8 cellular contexts compared by ENCODE assay signal in the genomic region with DNA sequence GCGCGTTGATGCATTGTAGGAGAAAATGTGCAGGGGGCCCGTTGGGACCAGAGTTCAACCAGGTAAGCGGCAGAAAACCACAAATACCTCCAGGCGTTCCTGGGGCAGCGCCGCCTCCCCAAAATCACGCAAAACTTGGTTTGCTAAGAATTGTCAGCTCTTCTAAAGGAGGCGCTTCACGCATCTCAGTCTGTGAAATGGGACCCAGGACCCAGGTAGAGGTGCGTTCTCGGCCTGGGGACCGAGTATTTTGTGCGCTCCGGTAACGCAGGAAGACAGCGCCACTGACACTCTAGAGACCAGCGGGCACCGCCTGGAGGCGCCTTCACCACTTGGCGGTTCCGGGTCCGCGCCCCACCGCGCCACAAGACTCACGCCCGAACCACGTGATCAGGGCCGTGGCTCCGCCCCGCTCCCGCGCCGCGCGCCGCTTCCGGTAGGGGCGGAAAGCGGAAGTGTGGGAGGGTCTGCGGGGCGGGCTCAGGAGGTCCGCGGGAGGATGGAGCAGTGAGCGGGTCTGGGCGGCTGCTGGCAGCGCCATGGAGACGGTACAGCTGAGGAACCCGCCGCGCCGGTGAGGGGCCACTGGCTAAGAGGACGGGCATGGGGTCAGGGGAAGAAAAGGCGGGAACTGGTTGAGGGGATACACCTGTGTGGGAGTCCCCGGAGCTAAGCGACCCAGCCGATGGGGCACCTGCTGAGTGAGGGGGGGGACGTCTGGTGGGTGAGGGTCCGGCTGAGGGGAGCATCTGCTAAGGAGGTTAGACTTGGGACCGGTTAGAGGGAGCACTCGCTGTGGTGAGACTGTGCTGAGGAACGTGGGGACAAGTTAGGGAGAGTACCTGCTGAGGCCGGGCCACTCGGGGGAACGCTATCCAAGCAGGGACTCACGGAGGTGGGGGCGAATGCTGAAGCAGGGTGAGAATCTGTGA. TPM values are rescaled to one million over a fixed set of nuclear protein-coding genes. Genes with fewer than 3 reads are reported as not detected.
DNase-seq lines count a peak whose midpoint lies in the region; ATAC-seq and TF ChIP-seq lines count a peak whose summit lies in the region.

STK4 (plus strand) TSS at position 483 of the 932 bp plus-strand sequence; CDS start at position 540, 57 bp downstream.

- H3K36me3 Mint-ChIP-seq in HFFc6 (ENCODE audit: low read depth): no peaks in the 10 kb centered on the region; the same call in 1 of the 2 replicates

- 1% methylated on average over 31 to 47 of the region's 68 CpGs for WGBS in testis, 2 donors

- no peaks in the 10 kb centered on the region for H3K27me3 ChIP-seq in testis

- no peak within 1 kb of the TSS for H3K27ac ChIP-seq in SK-N-MC
- peak within 1 kb of the TSS; percentile 63 to 81 for H3K27ac ChIP-seq in testis

- peaks cover 66% of the 10 kb centered on the region for H3K4me1 Mint-ChIP-seq in HFFc6 (ENCODE audit: low read depth)

- TF ChIP-seq POLR2A in NB4 (IDR thresholded peaks at IDR 0.05; ENCODE audit: extremely low read depth, insufficient read length) (peak; percentile 89), testis (IDR thresholded peaks at IDR 0.05) (peak; percentile 42)

- DNase-seq in HFFc6: peak; percentile 79
- DNase-seq in NB4 (ENCODE audit: low read depth): peak; percentile 99
- no peak for DNase-seq in SK-N-MC (ENCODE audit: low read depth, low spot score)
- peak; percentile 95 for DNase-seq in activated naive CD4-positive, alpha-beta T cell treated with anti-CD3 and anti-CD28 coated beads, Interleukin-2, amount 50 U/mL, for 16 hours
- peak; percentile 90 for DNase-seq in globus pallidus (ENCODE audit: low spot score)
- peak; percentile 77 for DNase-seq in omental fat pad (ENCODE audit: low spot score)
- peak; percentile 95 for DNase-seq in testis

- H3K9ac ChIP-seq in SK-N-MC (ENCODE audit: insufficient read length): peak within 1 kb of the TSS; percentile 81

- H3K36me3 ChIP-seq in SK-N-MC (ENCODE audit: insufficient read depth, low read length) (no peaks in the 10 kb centered on the region), testis (ENCODE audit: low read depth, missing control alignments) (no peaks in the 10 kb centered on the region)

- peak within 1 kb of the TSS; percentile 96 for H3K4me3 Mint-ChIP-seq in HFFc6

- peak within 1 kb of the TSS; percentile 77 for H3K4me3 ChIP-seq in GM08714 (ENCODE audit: low read length)
- peak within 1 kb of the TSS; percentile 93 for H3K4me3 ChIP-seq in NB4 (ENCODE audit: low read depth, low read length)
- H3K4me3 ChIP-seq in SK-N-MC: peak within 1 kb of the TSS; percentile 82
- peak within 1 kb of the TSS; percentile 88 to 95 for H3K4me3 ChIP-seq in testis

- intact Hi-C loops in testis (cut with DNase I; ENCODE audit: low total_unique reads): no loop called here

- peak; percentile 95 for ATAC-seq in omental fat pad (ENCODE audit: low FRiP score)

- TF ChIP-seq CTCF in HFFc6 (IDR thresholded peaks at IDR 0.05) (peak; percentile 73), NB4 (IDR thresholded peaks at IDR 0.05; ENCODE audit: low read depth, low read length) (peak; percentile 56), omental fat pad (IDR thresholded peaks at IDR 0.05) (no peak), testis (IDR thresholded peaks at IDR 0.05) (peak; percentile 31 to 70 (median 50))

- H3K4me1 ChIP-seq in testis: peaks cover 16% of the 10 kb centered on the region

- H3K9me3 ChIP-seq in SK-N-MC (ENCODE audit: low read depth, low read length): no peaks in the 10 kb centered on the region
- H3K9me3 ChIP-seq in testis: no peaks in the 10 kb centered on the region

- H3K9me3 Mint-ChIP-seq in HFFc6: no peaks in the 10 kb centered on the region

- H3K27me3 Mint-ChIP-seq in HFFc6 (ENCODE audit: insufficient read depth): peaks cover 3% of the 10 kb centered on the region

- H3K27ac Mint-ChIP-seq in HFFc6: peak within 1 kb of the TSS; percentile 84

RNA-seq across cellular contexts. Expression of gene STK4, which starts in this region (rescaled TPM):
- total RNA-seq in HFFc6 (2021; fragmentation: NEBNext Ultra II Directional; extraction: Animal tissue kit (Norgen Biotek cat#: 25700)): 10 to 100 TPM; 34.3 to 46.6 (median 36.6) TPM
- 10 to 100 TPM; 26.4 to 51.9 (median 38.6) TPM for total RNA-seq in omental fat pad
- total RNA-seq in testis: 10 to 100 TPM; 39.6 to 42.7 TPM
- 24.9 TPM for polyA plus RNA-seq in testis (ENCODE audit: insufficient read depth, low read depth, low replicate concordance)

Comparison
In these comparisons a context has a peak if more than half of its experiments do, and no peak if none do; other contexts are left out.
1. CTCF ChIP-seq: peak in HFFc6 (single experiment), NB4 (single experiment) and testis (3 of 3); none in omental fat pad (0 of 3).
2. Peak in every context shown above with its lines, with median percentiles within 50 percentile points of each other: H3K4me3 ChIP-seq.